In the genomic region with DNA sequence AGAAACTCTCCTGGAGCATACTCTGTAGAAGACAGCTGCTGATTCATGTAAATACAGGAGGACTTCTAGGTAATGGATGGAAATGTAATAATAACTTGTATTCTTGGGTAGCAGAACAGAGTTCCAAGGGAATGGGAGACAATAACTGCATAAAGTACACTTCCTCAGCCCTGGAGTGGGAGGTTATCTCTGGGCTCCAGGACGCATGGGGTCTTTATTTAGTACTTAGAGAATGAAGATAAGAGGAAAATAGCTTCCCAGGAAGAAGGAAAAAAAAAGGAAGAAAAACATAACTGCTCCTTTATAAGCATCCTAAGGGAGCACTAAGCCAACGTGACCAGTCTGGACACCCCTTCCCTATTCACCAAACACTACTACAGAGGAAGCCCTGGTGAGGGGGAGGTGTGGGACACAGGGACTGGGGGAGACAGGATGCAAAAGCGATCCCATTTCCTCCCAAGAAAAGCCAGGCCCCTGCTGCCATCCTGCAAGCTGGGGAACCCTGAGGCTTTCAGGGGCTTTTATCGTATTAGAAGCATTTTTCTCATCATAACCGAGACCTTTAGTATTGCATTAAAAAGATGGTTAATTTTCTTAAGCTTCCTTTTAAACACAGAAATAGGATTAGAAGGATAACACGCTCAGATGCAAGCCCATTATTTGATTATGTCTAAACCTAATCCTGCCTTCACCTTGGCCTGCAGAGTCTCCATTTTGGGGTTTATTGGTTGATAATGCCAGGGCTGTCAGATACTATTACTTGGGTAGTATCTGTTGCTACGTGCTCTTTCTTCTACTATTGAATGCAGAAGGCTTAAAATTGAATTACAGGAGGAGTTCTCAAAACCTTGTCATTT, we compare ENCODE assay signal across 18 cellular contexts.
"Had no signal": no experiment of that assay in that cellular context is flagged by ENCODE, and none has a peak within 500 bp of the region (broad histone marks: within the 10 kb centered on the region; RNA-seq: fewer than 3 reads in every experiment).

No MANE protein-coding gene starts in this region.

- H3K27me3 ChIP-seq: adrenal gland, foreskin keratinocyte, right atrium auricular region, SJSA1 had no signal

- H3K9me3 Mint-ChIP-seq: immature natural killer cell; naive thymus-derived CD8-positive, alpha-beta T cell; type B pancreatic cell had no signal

- H3K4me1 ChIP-seq: foreskin keratinocyte had no signal

- DNase-seq: activated CD4-positive, alpha-beta T cell treated with anti-CD3 and anti-CD28 coated beads, Interleukin-2, amount 50 U/mL, for 1 hour; activated CD8-positive, alpha-beta memory T cell treated with anti-CD3 and anti-CD28 coated beads for 24 hours; activated naive CD4-positive, alpha-beta T cell treated with Interleukin-2 at 50 U/mL for 16 hours; adrenal gland; central memory CD4-positive, alpha-beta T cell; cortex of kidney; effector CD8-positive, alpha-beta T cell; foreskin keratinocyte; immature natural killer cell; posterior cingulate gyrus; T-helper 9 cell had no signal

- ATAC-seq: activated CD4-positive, CD25-positive, alpha-beta regulatory T cell treated with anti-CD3 and anti-CD28 coated beads, Interleukin-2, amount 50 U/mL, for 24 hours; foreskin keratinocyte had no signal

- H3K27ac Mint-ChIP-seq: stimulated activated naive CD8-positive, alpha-beta T cell treated with anti-CD3 and anti-CD28 coated beads, Interleukin-15, Interleukin-2, amounts not matched to agents 100 ng/mL and 50 ng/mL, for 24 hours; type B pancreatic cell had no signal

- H3K9me3 ChIP-seq: adrenal gland, right atrium auricular region, SJSA1 had no signal

- H3K27me3 Mint-ChIP-seq: naive thymus-derived CD8-positive, alpha-beta T cell; stimulated activated naive CD8-positive, alpha-beta T cell treated with anti-CD3 and anti-CD28 coated beads, Interleukin-15, Interleukin-2, amounts not matched to agents 100 ng/mL and 50 ng/mL, for 24 hours; type B pancreatic cell had no signal

- H3K4me3 ChIP-seq: adrenal gland, right atrium auricular region, SJSA1, smooth muscle cell had no signal

- H3K4me3 Mint-ChIP-seq: immature natural killer cell; stimulated activated naive CD8-positive, alpha-beta T cell treated with anti-CD3 and anti-CD28 coated beads, Interleukin-15, Interleukin-2, amounts not matched to agents 100 ng/mL and 50 ng/mL, for 24 hours; type B pancreatic cell had no signal

- H3K27ac ChIP-seq: foreskin keratinocyte, SJSA1 had no signal
